Comparison of ENCODE assay signal across 25 cellular contexts in genomic region chr4:147802346-147802745, GRCh38.
DNase-seq lines count a peak whose midpoint lies in the region; ATAC-seq, FAIRE-seq and TF ChIP-seq lines count a peak whose summit lies in the region.
"Had no signal": no experiment of that assay in that cellular context is flagged by ENCODE, and none has a peak within 500 bp of the region (broad histone marks: within the 10 kb centered on the region; RNA-seq: fewer than 3 reads in every experiment).

No MANE protein-coding gene starts in this region.

- no peak overlapping the region for H3K27ac Mint-ChIP-seq in Caco-2 (ENCODE audit: unreplicated experiment)
- H3K27ac Mint-ChIP-seq: B cell; CD8-positive, alpha-beta T cell; HFFc6 had no signal

- H3K4me1 ChIP-seq in Caco-2 = no peaks in the 10 kb centered on the region
- H3K4me1 ChIP-seq: SJCRH30 had no signal

- no peak for TF ChIP-seq CTCF in Caco-2 (IDR thresholded peaks at IDR 0.05; ENCODE audit: insufficient read depth in 1 of 2, low read depth in 1 of 2, low read length in 1 of 2, severe bottlenecking in 1 of 2, unreplicated experiment in 1 of 2)

- ATAC-seq in left ventricle myocardium superior = peak; percentile 30
- ATAC-seq in sciatic nerve = peak; percentile 19
- ATAC-seq in GM18867 (IDR thresholded peaks at IDR 0.05; ENCODE audit: unreplicated experiment) = no peak
- no peak for ATAC-seq in HG02870 (IDR thresholded peaks at IDR 0.05; ENCODE audit: unreplicated experiment)
- ATAC-seq: CD8-positive, alpha-beta T cell; GM12878 had no signal

- DNase-seq in GM18507 (ENCODE audit: extremely low spot score, insufficient read length, low read depth) = no peak
- DNase-seq in left ventricle myocardium superior = no peak
- DNase-seq in sciatic nerve (ENCODE audit: low spot score) = no peak
- DNase-seq in Caco-2 = no peak
- DNase-seq: CD8-positive, alpha-beta T cell; DMS 273 treated with DMSO at 0.1 percent for 48 hours; DMS79; EL; GDM1; GOT3; HFFc6; KBM-7; MM.1S; NCI-H2029; NCI-H524 treated with DMSO at 0.1 percent for 48 hours; NCI-H774; SJCRH30 had no signal

- peak; percentile 15 for FAIRE-seq in GM18507 (lab: Jason Lieb, UNC)
- FAIRE-seq: GM12878, RCC 7860 had no signal

- H3K9me3 ChIP-seq in KOPT-K1 (ENCODE audit: insufficient read depth, low read length, poor library complexity, severe bottlenecking) (no peaks in the 10 kb centered on the region), Caco-2 (no peaks in the 10 kb centered on the region)
- H3K9me3 ChIP-seq: HAP-1, SJCRH30 had no signal

- H3K36me3 ChIP-seq in KOPT-K1 (ENCODE audit: insufficient read depth, low read length) (no peaks in the 10 kb centered on the region), Caco-2 (ENCODE audit: control insufficient read depth, insufficient read depth, low read length) (no peaks in the 10 kb centered on the region)
- H3K36me3 ChIP-seq: HAP-1, SJCRH30 had no signal

- intact Hi-C loops in left ventricle myocardium superior (cut with micrococcal nuclease) (no loop called here), sciatic nerve (cut with DNase I) (no loop called here), Caco-2 (cut with micrococcal nuclease; ENCODE audit: unreplicated experiment) (no loop called here)

- H3K36me3 Mint-ChIP-seq in Caco-2 (ENCODE audit: insufficient read depth, unreplicated experiment) = no peaks in the 10 kb centered on the region
- H3K36me3 Mint-ChIP-seq: CD8-positive, alpha-beta T cell had no signal

- H3K4me3 ChIP-seq in Caco-2 (ENCODE audit: low read depth, low read length) = no peak overlapping the region
- H3K4me3 ChIP-seq: GM12878, HAP-1, SJCRH30 had no signal

- H3K4me3 Mint-ChIP-seq in Caco-2 (ENCODE audit: unreplicated experiment) = no peak overlapping the region
- H3K4me3 Mint-ChIP-seq: B cell; CD8-positive, alpha-beta T cell; HFFc6 had no signal

- POLR2A ChIA-PET in Caco-2 (lab: Charles Lee) = no interaction called here

- H3K4me1 Mint-ChIP-seq in Caco-2 (ENCODE audit: low read depth, unreplicated experiment) = peaks cover 8% of the 10 kb centered on the region

- no peaks in the 10 kb centered on the region for H3K9me3 Mint-ChIP-seq in Caco-2 (ENCODE audit: unreplicated experiment)
- H3K9me3 Mint-ChIP-seq: CD8-positive, alpha-beta T cell; HFFc6 had no signal

- no TSS peak for BruUV-seq in Caco-2 (replicated peaks; lab: Mats Ljungman, UMichigan)

- CTCF ChIA-PET in Caco-2 (lab: Charles Lee) = no interaction called here

- peak overlapping the region; percentile 85 for H3K27ac ChIP-seq in KOPT-K1 (ENCODE audit: low read depth, low read length, poor library complexity, severe bottlenecking)
- H3K27ac ChIP-seq: C4-2B, SJCRH30 had no signal

- no peaks in the 10 kb centered on the region for H3K27me3 ChIP-seq in Caco-2 (replicated peaks; ENCODE audit: control insufficient read depth, insufficient read depth, low read length)
- H3K27me3 ChIP-seq: SJCRH30 had no signal

- H3K27me3 Mint-ChIP-seq in Caco-2 (ENCODE audit: insufficient read depth, unreplicated experiment) = no peaks in the 10 kb centered on the region
- H3K27me3 Mint-ChIP-seq: B cell had no signal

Comparison
In these comparisons a context has a peak if more than half of its experiments do, and no peak if none do; other contexts are left out.
1. ATAC-seq: peak in left ventricle myocardium superior (single experiment) and sciatic nerve (single experiment); none in GM18867 (single experiment) and HG02870 (single experiment).